ENCODE assay signal across 15 cellular contexts in genomic region chr13:31225180-31225579, GRCh38. TPM values are rescaled to one million over a fixed set of nuclear protein-coding genes. Genes with fewer than 3 reads are reported as not detected.
DNase-seq lines count a peak whose midpoint lies in the region; ATAC-seq and TF ChIP-seq lines count a peak whose summit lies in the region.
"Had no signal": no experiment of that assay in that cellular context is flagged by ENCODE, and none has a peak within 500 bp of the region (broad histone marks: within the 10 kb centered on the region; RNA-seq: fewer than 3 reads in every experiment).

No MANE protein-coding gene starts in this region.

- TF ChIP-seq EP300 in stomach (IDR thresholded peaks at IDR 0.05), result no peak

- H3K9me2 ChIP-seq in GM23338 (ENCODE audit: insufficient read depth) (peaks cover 6% of the 10 kb centered on the region; the same call in 1 of the 2 replicates), hepatocyte (replicated peaks; ENCODE audit: insufficient read depth) (no peaks in the 10 kb centered on the region)

- H3K27me3 ChIP-seq in GM23338 (ENCODE audit: insufficient read depth) (no peaks in the 10 kb centered on the region), hepatocyte (no peaks in the 10 kb centered on the region), stomach (no peaks in the 10 kb centered on the region)

- intact Hi-C loops in left cardiac atrium (cut with DNase I), result no loop called here
- intact Hi-C loops in stomach (cut with DNase I; ENCODE audit: low total_unique reads), result no loop called here

- H3K36me3 ChIP-seq in GM23338 (ENCODE audit: insufficient read depth), result no peaks in the 10 kb centered on the region
- H3K36me3 ChIP-seq in hepatocyte (replicated peaks; ENCODE audit: insufficient read depth, low read depth), result no peaks in the 10 kb centered on the region
- peaks cover 0 to 8% (median 0%) of the 10 kb centered on the region in 4 donors for H3K36me3 ChIP-seq in stomach

- H3K4me1 Mint-ChIP-seq in GM23338, result peaks cover 24% of the 10 kb centered on the region
- H3K4me1 Mint-ChIP-seq in activated CD8-positive, alpha-beta memory T cell treated with anti-CD3 and anti-CD28 coated beads, Interleukin-2, amount 10 ng/mL, durations not matched to agents 7 days and 5 days, result peaks cover 12% of the 10 kb centered on the region

- WGBS in hepatocyte (ENCODE audit: low lambda C conversion rate, missing lambda C conversion rate), result 37% methylated on average over 1 of the region's 1 CpG
- 30 to 95% (median 59%) methylated on average over 1 of the region's 1 CpG for WGBS in stomach, 5 donors

- no peak overlapping the region for H3K27ac ChIP-seq in GM23338 (ENCODE audit: low read depth)
- H3K27ac ChIP-seq in hepatocyte, result no peak overlapping the region
- no peak overlapping the region for H3K27ac ChIP-seq in stomach

- no peak overlapping the region for H3K4me3 Mint-ChIP-seq in GM23338
- H3K4me3 Mint-ChIP-seq in activated CD8-positive, alpha-beta memory T cell treated with anti-CD3 and anti-CD28 coated beads, Interleukin-2, amount 10 ng/mL, durations not matched to agents 7 days and 5 days, result no peak overlapping the region
- H3K4me3 Mint-ChIP-seq: CD4-positive, alpha-beta T cell had no signal

- 0 out of 2 replicates have a peak overlapping the region, but pooled peaks have one; percentile 20 for H3K4me2 ChIP-seq in GM23338
- no peak overlapping the region for H3K4me2 ChIP-seq in hepatocyte

- no peak for DNase-seq in GM23338 (ENCODE audit: low spot score)
- peak; percentile 50 for DNase-seq in amniotic epithelial cell (ENCODE audit: low read depth)
- no peak for DNase-seq in left cardiac atrium
- DNase-seq in hepatocyte (ENCODE audit: low spot score), result peak; percentile 31
- DNase-seq in stomach, result no peak
- no peak for DNase-seq in activated CD8-positive, alpha-beta memory T cell treated with anti-CD3 and anti-CD28 coated beads, Interleukin-2, amount 10 ng/mL, durations not matched to agents 7 days and 5 days
- no peak for DNase-seq in DMS53 treated with DMSO at 0.1 percent for 48 hours (lab: John Stamatoyannopoulos, UW; ENCODE audit: unreplicated experiment)
- DNase-seq: ACHN; C1 segment of cervical spinal cord; Calu3; CD4-positive, alpha-beta T cell; DMS 273 treated with DMSO at 0.1 percent for 48 hours; DMS79; H7 had no signal

- no peak overlapping the region for H3K27ac Mint-ChIP-seq in GM23338
- no peak overlapping the region for H3K27ac Mint-ChIP-seq in activated CD8-positive, alpha-beta memory T cell treated with anti-CD3 and anti-CD28 coated beads, Interleukin-2, amount 10 ng/mL, durations not matched to agents 7 days and 5 days
- H3K27ac Mint-ChIP-seq: CD4-positive, alpha-beta T cell had no signal

- TF ChIP-seq CTCF in GM23338 (conservative IDR thresholded peaks at IDR 0.05; ENCODE audit: low read depth in 2 of 2) (no peak), hepatocyte (IDR thresholded peaks at IDR 0.05; ENCODE audit: poor library complexity) (no peak), stomach (IDR thresholded peaks at IDR 0.05) (no peak)

- H3K79me2 ChIP-seq in GM23338 (replicated peaks; ENCODE audit: insufficient read depth), result no peaks in the 10 kb centered on the region
- H3K79me2 ChIP-seq in hepatocyte, result no peaks in the 10 kb centered on the region

- TF ChIP-seq POLR2A in stomach (IDR thresholded peaks at IDR 0.05), result no peak

- no peaks in the 10 kb centered on the region for H3K27me3 Mint-ChIP-seq in GM23338 (ENCODE audit: insufficient read depth, low read depth, poor library complexity)
- H3K27me3 Mint-ChIP-seq in activated CD8-positive, alpha-beta memory T cell treated with anti-CD3 and anti-CD28 coated beads, Interleukin-2, amount 10 ng/mL, durations not matched to agents 7 days and 5 days, result no peaks in the 10 kb centered on the region
- H3K27me3 Mint-ChIP-seq: CD4-positive, alpha-beta T cell had no signal

- no peaks in the 10 kb centered on the region for H3F3A ChIP-seq in GM23338 (replicated peaks; ENCODE audit: low read depth)

- H3K9me3 ChIP-seq in hepatocyte (ENCODE audit: low read depth) (no peaks in the 10 kb centered on the region), stomach (no peaks in the 10 kb centered on the region)

- no peaks in the 10 kb centered on the region for H3K9me3 Mint-ChIP-seq in GM23338
- H3K9me3 Mint-ChIP-seq in activated CD8-positive, alpha-beta memory T cell treated with anti-CD3 and anti-CD28 coated beads, Interleukin-2, amount 10 ng/mL, durations not matched to agents 7 days and 5 days (ENCODE audit: low read depth), result no peaks in the 10 kb centered on the region
- H3K9me3 Mint-ChIP-seq: CD4-positive, alpha-beta T cell had no signal

- no peak overlapping the region for H2AFZ ChIP-seq in GM23338
- no peak overlapping the region for H2AFZ ChIP-seq in hepatocyte

- H3K36me3 Mint-ChIP-seq in GM23338 (ENCODE audit: low read depth), result no peaks in the 10 kb centered on the region
- no peaks in the 10 kb centered on the region for H3K36me3 Mint-ChIP-seq in activated CD8-positive, alpha-beta memory T cell treated with anti-CD3 and anti-CD28 coated beads, Interleukin-2, amount 10 ng/mL, durations not matched to agents 7 days and 5 days

- H3K4me1 ChIP-seq in GM23338 (ENCODE audit: insufficient read depth) (peaks cover 16% of the 10 kb centered on the region; the same call in 1 of the 2 replicates), hepatocyte (ENCODE audit: insufficient read depth) (no peaks in the 10 kb centered on the region), stomach (no peaks in the 10 kb centered on the region)

- H3K4me3 ChIP-seq in GM23338 (no peak overlapping the region), hepatocyte (no peak overlapping the region), stomach (no peak overlapping the region)
- H3K4me3 ChIP-seq: GM12878 had no signal

- ATAC-seq in GM23338 (no peak), left cardiac atrium (peak; percentile 42 to 75)
- no peak for ATAC-seq in activated CD8-positive, alpha-beta memory T cell treated with anti-CD3 and anti-CD28 coated beads, Interleukin-2, amount 10 ng/mL, durations not matched to agents 7 days and 5 days
- ATAC-seq: GM12878 had no signal

- CTCF ChIA-PET in activated CD8-positive, alpha-beta memory T cell treated with anti-CD3 and anti-CD28 coated beads, Interleukin-2, amount 10 ng/mL, durations not matched to agents 7 days and 5 days (lab: Charles Lee), result interaction anchor here (0.9 kb wide), 1 partner anchor 25 kb away, joined by 3 read pairs; the partner anchor contains the start of gene B3GLCT

- H4K20me1 ChIP-seq in GM23338 (replicated peaks; ENCODE audit: insufficient read depth) (no peaks in the 10 kb centered on the region), hepatocyte (ENCODE audit: insufficient read depth, poor library complexity, severe bottlenecking) (no peaks in the 10 kb centered on the region)

TF ChIP-seq in GM23338, 12 proteins besides CTCF, POLR2A, EP300 and RAD21 (continues in another document):
- TF ChIP-seq EZH2phosphoT487 (IDR thresholded peaks at IDR 0.05; ENCODE audit: unreplicated experiment), result no peak
- no peak for TF ChIP-seq JUNB (IDR thresholded peaks at IDR 0.05; ENCODE audit: unreplicated experiment)
- TF ChIP-seq CREB1 (CRISPR knock-in tag; IDR thresholded peaks at IDR 0.05; ENCODE audit: low read depth), result no peak
- no peak for TF ChIP-seq NANOG (IDR thresholded peaks at IDR 0.05; ENCODE audit: borderline replicate concordance)

RNA-seq across cellular contexts. Expression of gene B3GLCT, which starts 25.4 kb away (rescaled TPM):
- total RNA-seq in GM23338 (2014; rRNA removed; shearing (Covaris generic)), result 4.3 and 4.4 TPM in 2 replicates
- polyA plus RNA-seq in GM23338 (2016; fragmentation: Nextera tagmentation; extraction: Ambion mirVana) (2.0 and 2.2 TPM in 2 replicates), hepatocyte (5.7 TPM in 2 replicates), stomach (1 to 10 TPM in 2 of 3 donors, under 1 TPM in 1; 0.76 to 3.3 (median 1.6) TPM)
- total RNA-seq in left cardiac atrium (10 to 100 TPM; 15.4 to 16.7 TPM), hepatocyte (10.8 TPM in 2 replicates), stomach (10 to 100 TPM in 2 of 5 donors, 1 to 10 TPM in 1, not detected in 2; 9.6 to 16.1 (median 15.4) TPM)
- total RNA-seq in activated CD8-positive, alpha-beta memory T cell treated with anti-CD3 and anti-CD28 coated beads, Interleukin-2, amount 10 ng/mL, durations not matched to agents 7 days and 5 days, result 1 to 10 TPM; 4.2 to 4.9 TPM

Comparison
In these comparisons a context has a peak if more than half of its experiments do, and no peak if none do; other contexts are left out.
1. ATAC-seq: peak in left cardiac atrium (2 of 2); none in GM23338 (single experiment) and activated CD8-positive, alpha-beta memory T cell treated with anti-CD3 and anti-CD28 coated beads, Interleukin-2, amount 10 ng/mL, durations not matched to agents 7 days and 5 days (single experiment).
2. DNase-seq: peak in amniotic epithelial cell (single experiment) and hepatocyte (single experiment); none in GM23338 (single experiment), left cardiac atrium (single experiment), stomach (single experiment), activated CD8-positive, alpha-beta memory T cell treated with anti-CD3 and anti-CD28 coated beads, Interleukin-2, amount 10 ng/mL, durations not matched to agents 7 days and 5 days (single experiment) and DMS53 treated with DMSO at 0.1 percent for 48 hours (single experiment).